Comparison of ENCODE assay signal across 1 cellular context in the genomic region with DNA sequence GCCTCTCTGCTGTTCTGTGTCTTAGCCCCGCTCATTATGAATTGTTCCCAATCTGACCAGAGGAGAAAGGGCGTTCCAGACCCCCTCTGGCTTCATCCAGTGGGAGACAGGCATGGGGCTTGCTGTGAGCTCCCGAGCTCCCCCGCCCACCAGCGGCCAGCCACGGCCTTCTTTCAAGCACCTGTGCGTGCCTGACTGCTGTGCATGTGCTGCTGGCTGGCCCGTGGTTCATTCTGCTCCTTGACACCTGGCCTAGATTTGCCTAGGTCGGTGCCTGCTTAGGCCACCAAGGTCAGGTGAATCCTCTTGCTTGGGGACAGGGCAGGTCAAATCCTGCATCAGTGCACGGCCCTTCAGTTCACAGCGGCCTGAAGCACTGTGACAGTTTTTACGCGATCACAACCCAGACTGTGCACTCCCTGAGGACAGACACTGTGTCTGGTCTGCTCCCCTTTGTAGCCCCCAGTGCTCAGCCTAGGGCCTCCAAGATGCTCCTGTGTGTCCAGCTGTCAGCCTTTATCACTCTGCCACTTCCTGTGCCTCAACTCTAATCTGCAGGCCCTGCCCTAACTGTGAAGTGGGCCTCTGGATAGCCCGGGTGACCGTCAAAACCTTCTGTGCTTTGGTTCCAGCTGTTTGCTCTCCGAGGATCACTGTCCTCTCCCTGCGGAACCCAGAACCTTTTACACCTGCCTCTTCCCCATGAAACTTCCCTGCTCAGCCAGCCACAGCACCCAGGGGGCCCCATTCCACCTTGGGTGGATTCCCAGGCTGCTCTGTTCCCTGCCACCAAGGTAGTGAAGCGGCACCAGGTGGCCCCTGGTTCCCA.
A peak's percentile ranks its signal among the peaks of the same experiment; 100 is the strongest.
TF ChIP-seq lines count a peak whose summit lies in the region.

No MANE protein-coding gene starts in this region.

TF ChIP-seq in HepG2, 621 proteins besides CTCF, POLR2A, EP300 and RAD21 (continued from another document and continues in another):
- TF ChIP-seq, protein P1, sequence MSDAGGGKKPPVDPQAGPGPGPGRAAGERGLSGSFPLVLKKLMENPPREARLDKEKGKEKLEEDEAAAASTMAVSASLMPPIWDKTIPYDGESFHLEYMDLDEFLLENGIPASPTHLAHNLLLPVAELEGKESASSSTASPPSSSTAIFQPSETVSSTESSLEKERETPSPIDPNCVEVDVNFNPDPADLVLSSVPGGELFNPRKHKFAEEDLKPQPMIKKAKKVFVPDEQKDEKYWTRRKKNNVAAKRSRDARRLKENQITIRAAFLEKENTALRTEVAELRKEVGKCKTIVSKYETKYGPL (CRISPR knock-in tag; IDR thresholded peaks at IDR 0.05): no peak
- TF ChIP-seq, protein P2, sequence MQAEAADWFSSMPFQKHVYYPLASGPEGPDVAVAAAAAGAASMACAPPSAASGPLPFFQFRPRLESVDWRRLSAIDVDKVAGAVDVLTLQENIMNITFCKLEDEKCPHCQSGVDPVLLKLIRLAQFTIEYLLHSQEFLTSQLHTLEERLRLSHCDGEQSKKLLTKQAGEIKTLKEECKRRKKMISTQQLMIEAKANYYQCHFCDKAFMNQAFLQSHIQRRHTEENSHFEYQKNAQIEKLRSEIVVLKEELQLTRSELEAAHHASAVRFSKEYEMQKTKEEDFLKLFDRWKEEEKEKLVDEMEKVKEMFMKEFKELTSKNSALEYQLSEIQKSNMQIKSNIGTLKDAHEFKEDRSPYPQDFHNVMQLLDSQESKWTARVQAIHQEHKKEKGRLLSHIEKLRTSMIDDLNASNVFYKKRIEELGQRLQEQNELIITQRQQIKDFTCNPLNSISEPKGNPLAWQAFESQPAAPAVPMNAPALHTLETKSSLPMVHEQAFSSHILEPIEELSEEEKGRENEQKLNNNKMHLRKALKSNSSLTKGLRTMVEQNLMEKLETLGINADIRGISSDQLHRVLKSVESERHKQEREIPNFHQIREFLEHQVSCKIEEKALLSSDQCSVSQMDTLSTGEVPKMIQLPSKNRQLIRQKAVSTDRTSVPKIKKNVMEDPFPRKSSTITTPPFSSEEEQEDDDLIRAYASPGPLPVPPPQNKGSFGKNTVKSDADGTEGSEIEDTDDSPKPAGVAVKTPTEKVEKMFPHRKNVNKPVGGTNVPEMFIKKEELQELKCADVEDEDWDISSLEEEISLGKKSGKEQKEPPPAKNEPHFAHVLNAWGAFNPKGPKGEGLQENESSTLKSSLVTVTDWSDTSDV (CRISPR knock-in tag; IDR thresholded peaks at IDR 0.05): no peak
- TF ChIP-seq ZNF720 (CRISPR knock-in tag; IDR thresholded peaks at IDR 0.05) (no peak), EHMT2 (IDR thresholded peaks at IDR 0.05; ENCODE audit: borderline replicate concordance, low read depth, low read length) (no peak), ZBTB1 (CRISPR knock-in tag; IDR thresholded peaks at IDR 0.05; ENCODE audit: borderline replicate concordance) (no peak), SNAI1 (CRISPR knock-in tag; IDR thresholded peaks at IDR 0.05; ENCODE audit: borderline replicate concordance) (peak; percentile 42; the same call in 1 of the 2 replicates), ZMYM3 (CRISPR knock-in tag; IDR thresholded peaks at IDR 0.05) (peak; percentile 66; the same call in 1 of the 2 replicates), HHEX (CRISPR knock-in tag; IDR thresholded peaks at IDR 0.05) (no peak), ZNF136 (CRISPR knock-in tag; IDR thresholded peaks at IDR 0.05; ENCODE audit: low read depth) (no peak), RELA (CRISPR knock-in tag; IDR thresholded peaks at IDR 0.05) (no peak), HNF4A (CRISPR knock-in tag; IDR thresholded peaks at IDR 0.05) (no peak), ZNF382 (CRISPR knock-in tag; IDR thresholded peaks at IDR 0.05; ENCODE audit: borderline replicate concordance) (no peak), ZNF766 (CRISPR knock-in tag; IDR thresholded peaks at IDR 0.05; ENCODE audit: borderline replicate concordance) (no peak), ZNF724P (CRISPR knock-in tag; IDR thresholded peaks at IDR 0.05; ENCODE audit: borderline replicate concordance) (no peak), KAT8 (CRISPR knock-in tag; IDR thresholded peaks at IDR 0.05) (no peak), MTA1 (CRISPR knock-in tag; IDR thresholded peaks at IDR 0.05; ENCODE audit: borderline replicate concordance) (peak; percentile 46; the same call in 1 of the 2 replicates), EED (CRISPR knock-in tag; IDR thresholded peaks at IDR 0.05) (no peak), ZNF883 (CRISPR knock-in tag; IDR thresholded peaks at IDR 0.05; ENCODE audit: not compliant biosample characterization) (no peak), NCOA2 (CRISPR knock-in tag; IDR thresholded peaks at IDR 0.05) (no peak), SATB2 (CRISPR knock-in tag; IDR thresholded peaks at IDR 0.05) (no peak)
- TF ChIP-seq, protein P3, sequence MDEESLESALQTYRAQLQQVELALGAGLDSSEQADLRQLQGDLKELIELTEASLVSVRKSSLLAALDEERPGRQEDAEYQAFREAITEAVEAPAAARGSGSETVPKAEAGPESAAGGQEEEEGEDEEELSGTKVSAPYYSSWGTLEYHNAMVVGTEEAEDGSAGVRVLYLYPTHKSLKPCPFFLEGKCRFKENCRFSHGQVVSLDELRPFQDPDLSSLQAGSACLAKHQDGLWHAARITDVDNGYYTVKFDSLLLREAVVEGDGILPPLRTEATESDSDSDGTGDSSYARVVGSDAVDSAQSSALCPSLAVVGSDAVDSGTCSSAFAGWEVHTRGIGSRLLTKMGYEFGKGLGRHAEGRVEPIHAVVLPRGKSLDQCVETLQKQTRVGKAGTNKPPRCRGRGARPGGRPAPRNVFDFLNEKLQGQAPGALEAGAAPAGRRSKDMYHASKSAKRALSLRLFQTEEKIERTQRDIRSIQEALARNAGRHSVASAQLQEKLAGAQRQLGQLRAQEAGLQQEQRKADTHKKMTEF (CRISPR knock-in tag; IDR thresholded peaks at IDR 0.05): no peak
- TF ChIP-seq, protein P4, sequence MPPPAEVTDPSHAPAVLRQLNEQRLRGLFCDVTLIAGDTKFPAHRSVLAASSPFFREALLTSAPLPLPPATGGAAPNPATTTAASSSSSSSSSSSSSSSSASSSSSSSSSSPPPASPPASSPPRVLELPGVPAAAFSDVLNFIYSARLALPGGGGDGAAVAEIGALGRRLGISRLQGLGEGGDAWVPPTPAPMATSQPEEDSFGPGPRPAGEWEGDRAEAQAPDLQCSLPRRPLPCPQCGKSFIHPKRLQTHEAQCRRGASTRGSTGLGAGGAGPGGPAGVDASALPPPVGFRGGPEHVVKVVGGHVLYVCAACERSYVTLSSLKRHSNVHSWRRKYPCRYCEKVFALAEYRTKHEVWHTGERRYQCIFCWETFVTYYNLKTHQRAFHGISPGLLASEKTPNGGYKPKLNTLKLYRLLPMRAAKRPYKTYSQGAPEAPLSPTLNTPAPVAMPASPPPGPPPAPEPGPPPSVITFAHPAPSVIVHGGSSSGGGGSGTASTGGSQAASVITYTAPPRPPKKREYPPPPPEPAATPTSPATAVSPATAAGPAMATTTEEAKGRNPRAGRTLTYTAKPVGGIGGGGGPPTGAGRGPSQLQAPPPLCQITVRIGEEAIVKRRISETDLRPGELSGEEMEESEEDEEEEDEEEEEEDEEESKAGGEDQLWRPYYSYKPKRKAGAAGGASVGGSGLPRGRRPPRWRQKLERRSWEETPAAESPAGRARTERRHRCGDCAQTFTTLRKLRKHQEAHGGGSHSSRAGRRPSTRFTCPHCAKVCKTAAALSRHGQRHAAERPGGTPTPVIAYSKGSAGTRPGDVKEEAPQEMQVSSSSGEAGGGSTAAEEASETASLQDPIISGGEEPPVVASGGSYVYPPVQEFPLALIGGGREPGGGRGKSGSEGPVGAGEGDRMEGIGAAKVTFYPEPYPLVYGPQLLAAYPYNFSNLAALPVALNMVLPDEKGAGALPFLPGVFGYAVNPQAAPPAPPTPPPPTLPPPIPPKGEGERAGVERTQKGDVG (CRISPR knock-in tag; IDR thresholded peaks at IDR 0.05; ENCODE audit: borderline replicate concordance): no peak; the same call in none of the 2 replicates
- TF ChIP-seq, protein P5, sequence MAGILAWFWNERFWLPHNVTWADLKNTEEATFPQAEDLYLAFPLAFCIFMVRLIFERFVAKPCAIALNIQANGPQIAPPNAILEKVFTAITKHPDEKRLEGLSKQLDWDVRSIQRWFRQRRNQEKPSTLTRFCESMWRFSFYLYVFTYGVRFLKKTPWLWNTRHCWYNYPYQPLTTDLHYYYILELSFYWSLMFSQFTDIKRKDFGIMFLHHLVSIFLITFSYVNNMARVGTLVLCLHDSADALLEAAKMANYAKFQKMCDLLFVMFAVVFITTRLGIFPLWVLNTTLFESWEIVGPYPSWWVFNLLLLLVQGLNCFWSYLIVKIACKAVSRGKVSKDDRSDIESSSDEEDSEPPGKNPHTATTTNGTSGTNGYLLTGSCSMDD (CRISPR knock-in tag; IDR thresholded peaks at IDR 0.05): no peak
- TF ChIP-seq, protein P6, sequence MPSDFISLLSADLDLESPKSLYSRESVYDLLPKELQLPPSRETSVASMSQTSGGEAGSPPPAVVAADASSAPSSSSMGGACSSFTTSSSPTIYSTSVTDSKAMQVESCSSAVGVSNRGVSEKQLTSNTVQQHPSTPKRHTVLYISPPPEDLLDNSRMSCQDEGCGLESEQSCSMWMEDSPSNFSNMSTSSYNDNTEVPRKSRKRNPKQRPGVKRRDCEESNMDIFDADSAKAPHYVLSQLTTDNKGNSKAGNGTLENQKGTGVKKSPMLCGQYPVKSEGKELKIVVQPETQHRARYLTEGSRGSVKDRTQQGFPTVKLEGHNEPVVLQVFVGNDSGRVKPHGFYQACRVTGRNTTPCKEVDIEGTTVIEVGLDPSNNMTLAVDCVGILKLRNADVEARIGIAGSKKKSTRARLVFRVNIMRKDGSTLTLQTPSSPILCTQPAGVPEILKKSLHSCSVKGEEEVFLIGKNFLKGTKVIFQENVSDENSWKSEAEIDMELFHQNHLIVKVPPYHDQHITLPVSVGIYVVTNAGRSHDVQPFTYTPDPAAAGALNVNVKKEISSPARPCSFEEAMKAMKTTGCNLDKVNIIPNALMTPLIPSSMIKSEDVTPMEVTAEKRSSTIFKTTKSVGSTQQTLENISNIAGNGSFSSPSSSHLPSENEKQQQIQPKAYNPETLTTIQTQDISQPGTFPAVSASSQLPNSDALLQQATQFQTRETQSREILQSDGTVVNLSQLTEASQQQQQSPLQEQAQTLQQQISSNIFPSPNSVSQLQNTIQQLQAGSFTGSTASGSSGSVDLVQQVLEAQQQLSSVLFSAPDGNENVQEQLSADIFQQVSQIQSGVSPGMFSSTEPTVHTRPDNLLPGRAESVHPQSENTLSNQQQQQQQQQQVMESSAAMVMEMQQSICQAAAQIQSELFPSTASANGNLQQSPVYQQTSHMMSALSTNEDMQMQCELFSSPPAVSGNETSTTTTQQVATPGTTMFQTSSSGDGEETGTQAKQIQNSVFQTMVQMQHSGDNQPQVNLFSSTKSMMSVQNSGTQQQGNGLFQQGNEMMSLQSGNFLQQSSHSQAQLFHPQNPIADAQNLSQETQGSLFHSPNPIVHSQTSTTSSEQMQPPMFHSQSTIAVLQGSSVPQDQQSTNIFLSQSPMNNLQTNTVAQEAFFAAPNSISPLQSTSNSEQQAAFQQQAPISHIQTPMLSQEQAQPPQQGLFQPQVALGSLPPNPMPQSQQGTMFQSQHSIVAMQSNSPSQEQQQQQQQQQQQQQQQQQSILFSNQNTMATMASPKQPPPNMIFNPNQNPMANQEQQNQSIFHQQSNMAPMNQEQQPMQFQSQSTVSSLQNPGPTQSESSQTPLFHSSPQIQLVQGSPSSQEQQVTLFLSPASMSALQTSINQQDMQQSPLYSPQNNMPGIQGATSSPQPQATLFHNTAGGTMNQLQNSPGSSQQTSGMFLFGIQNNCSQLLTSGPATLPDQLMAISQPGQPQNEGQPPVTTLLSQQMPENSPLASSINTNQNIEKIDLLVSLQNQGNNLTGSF (CRISPR knock-in tag; IDR thresholded peaks at IDR 0.05): no peak; the same call in 1 of the 2 replicates
- TF ChIP-seq, protein P7, sequence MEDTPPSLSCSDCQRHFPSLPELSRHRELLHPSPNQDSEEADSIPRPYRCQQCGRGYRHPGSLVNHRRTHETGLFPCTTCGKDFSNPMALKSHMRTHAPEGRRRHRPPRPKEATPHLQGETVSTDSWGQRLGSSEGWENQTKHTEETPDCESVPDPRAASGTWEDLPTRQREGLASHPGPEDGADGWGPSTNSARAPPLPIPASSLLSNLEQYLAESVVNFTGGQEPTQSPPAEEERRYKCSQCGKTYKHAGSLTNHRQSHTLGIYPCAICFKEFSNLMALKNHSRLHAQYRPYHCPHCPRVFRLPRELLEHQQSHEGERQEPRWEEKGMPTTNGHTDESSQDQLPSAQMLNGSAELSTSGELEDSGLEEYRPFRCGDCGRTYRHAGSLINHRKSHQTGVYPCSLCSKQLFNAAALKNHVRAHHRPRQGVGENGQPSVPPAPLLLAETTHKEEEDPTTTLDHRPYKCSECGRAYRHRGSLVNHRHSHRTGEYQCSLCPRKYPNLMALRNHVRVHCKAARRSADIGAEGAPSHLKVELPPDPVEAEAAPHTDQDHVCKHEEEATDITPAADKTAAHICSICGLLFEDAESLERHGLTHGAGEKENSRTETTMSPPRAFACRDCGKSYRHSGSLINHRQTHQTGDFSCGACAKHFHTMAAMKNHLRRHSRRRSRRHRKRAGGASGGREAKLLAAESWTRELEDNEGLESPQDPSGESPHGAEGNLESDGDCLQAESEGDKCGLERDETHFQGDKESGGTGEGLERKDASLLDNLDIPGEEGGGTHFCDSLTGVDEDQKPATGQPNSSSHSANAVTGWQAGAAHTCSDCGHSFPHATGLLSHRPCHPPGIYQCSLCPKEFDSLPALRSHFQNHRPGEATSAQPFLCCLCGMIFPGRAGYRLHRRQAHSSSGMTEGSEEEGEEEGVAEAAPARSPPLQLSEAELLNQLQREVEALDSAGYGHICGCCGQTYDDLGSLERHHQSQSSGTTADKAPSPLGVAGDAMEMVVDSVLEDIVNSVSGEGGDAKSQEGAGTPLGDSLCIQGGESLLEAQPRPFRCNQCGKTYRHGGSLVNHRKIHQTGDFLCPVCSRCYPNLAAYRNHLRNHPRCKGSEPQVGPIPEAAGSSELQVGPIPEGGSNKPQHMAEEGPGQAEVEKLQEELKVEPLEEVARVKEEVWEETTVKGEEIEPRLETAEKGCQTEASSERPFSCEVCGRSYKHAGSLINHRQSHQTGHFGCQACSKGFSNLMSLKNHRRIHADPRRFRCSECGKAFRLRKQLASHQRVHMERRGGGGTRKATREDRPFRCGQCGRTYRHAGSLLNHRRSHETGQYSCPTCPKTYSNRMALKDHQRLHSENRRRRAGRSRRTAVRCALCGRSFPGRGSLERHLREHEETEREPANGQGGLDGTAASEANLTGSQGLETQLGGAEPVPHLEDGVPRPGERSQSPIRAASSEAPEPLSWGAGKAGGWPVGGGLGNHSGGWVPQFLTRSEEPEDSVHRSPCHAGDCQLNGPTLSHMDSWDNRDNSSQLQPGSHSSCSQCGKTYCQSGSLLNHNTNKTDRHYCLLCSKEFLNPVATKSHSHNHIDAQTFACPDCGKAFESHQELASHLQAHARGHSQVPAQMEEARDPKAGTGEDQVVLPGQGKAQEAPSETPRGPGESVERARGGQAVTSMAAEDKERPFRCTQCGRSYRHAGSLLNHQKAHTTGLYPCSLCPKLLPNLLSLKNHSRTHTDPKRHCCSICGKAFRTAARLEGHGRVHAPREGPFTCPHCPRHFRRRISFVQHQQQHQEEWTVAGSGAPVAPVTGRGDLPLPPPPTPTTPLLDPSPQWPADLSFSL (CRISPR knock-in tag; IDR thresholded peaks at IDR 0.05): no peak
- TF ChIP-seq, protein P8, sequence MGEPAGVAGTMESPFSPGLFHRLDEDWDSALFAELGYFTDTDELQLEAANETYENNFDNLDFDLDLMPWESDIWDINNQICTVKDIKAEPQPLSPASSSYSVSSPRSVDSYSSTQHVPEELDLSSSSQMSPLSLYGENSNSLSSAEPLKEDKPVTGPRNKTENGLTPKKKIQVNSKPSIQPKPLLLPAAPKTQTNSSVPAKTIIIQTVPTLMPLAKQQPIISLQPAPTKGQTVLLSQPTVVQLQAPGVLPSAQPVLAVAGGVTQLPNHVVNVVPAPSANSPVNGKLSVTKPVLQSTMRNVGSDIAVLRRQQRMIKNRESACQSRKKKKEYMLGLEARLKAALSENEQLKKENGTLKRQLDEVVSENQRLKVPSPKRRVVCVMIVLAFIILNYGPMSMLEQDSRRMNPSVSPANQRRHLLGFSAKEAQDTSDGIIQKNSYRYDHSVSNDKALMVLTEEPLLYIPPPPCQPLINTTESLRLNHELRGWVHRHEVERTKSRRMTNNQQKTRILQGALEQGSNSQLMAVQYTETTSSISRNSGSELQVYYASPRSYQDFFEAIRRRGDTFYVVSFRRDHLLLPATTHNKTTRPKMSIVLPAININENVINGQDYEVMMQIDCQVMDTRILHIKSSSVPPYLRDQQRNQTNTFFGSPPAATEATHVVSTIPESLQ (CRISPR knock-in tag; conservative IDR thresholded peaks at IDR 0.05): no peak
